Comparison of ENCODE assay signal across 26 cellular contexts in the genomic region with DNA sequence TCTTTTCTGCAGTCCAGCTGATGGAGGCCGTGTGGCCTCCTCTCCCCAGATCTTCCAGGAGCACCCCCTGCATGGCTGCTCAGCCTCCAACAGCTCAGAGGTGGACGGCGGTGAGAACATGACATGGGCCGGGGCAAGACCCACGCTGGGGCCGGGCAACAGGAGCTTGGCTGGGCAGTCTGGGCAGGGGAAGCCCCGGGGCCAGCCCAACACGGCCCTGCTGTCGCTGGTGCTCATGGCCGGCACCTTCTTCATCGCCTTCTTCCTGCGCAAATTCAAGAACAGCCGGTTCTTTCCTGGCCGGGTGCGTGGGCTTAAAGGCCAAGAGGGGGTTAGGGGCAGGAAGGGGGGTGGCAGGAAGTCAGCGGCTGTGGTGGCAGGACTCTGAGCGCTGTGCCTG.
"Had no signal": no experiment of that assay in that cellular context is flagged by ENCODE, and none has a peak within 500 bp of the region (broad histone marks: within the 10 kb centered on the region; RNA-seq: fewer than 3 reads in every experiment).

No MANE protein-coding gene starts in this region.

- ATAC-seq: activated T-cell treated with anti-CD3 and anti-CD28 coated beads, Interleukin-2, amount 50 U/mL, for 4 hours; Panc1; T-helper 17 cell had no signal

- H3K27ac ChIP-seq: brain microvascular endothelial cell, cardiac muscle cell had no signal

- H3K27me3 Mint-ChIP-seq: activated B cell treated with CpG ODN at 0.5 μM for 24 hours; activated CD4-positive, alpha-beta memory T cell treated with anti-CD3 and anti-CD28 coated beads for 36 hours; activated CD4-positive, alpha-beta T cell treated with anti-CD3 and anti-CD28 coated beads, Interleukin-2, amount 10 ng/mL, durations not matched to agents 24 days and 14 days; activated naive CD4-positive, alpha-beta T cell treated with anti-CD3 and anti-CD28 coated beads, Interleukin-2, amount 10 ng/mL, durations not matched to agents 7 days and 5 days; activated naive CD8-positive, alpha-beta T cell treated with anti-CD3 and anti-CD28 coated beads for 36 hours; T-helper 17 cell had no signal

- H3K27me3 ChIP-seq: brain microvascular endothelial cell, cardiac muscle cell had no signal

- H3K4me3 Mint-ChIP-seq: activated B cell treated with CpG ODN at 0.5 μM for 24 hours; activated CD4-positive, alpha-beta memory T cell treated with anti-CD3 and anti-CD28 coated beads for 36 hours; activated CD4-positive, alpha-beta T cell treated with anti-CD3 and anti-CD28 coated beads, Interleukin-2, amount 10 ng/mL, durations not matched to agents 24 days and 14 days; activated naive CD4-positive, alpha-beta T cell treated with anti-CD3 and anti-CD28 coated beads, Interleukin-2, amount 10 ng/mL, durations not matched to agents 7 days and 5 days; activated naive CD8-positive, alpha-beta T cell treated with anti-CD3 and anti-CD28 coated beads for 36 hours; activated T-cell treated with anti-CD3 and anti-CD28 coated beads, Interleukin-2, amount 50 U/mL, for 4 hours; T-helper 17 cell had no signal

- H3K4me3 ChIP-seq: cardiac muscle cell had no signal

- H3K27ac Mint-ChIP-seq: activated B cell treated with CpG ODN at 0.5 μM for 24 hours; activated naive CD4-positive, alpha-beta T cell treated with anti-CD3 and anti-CD28 coated beads, Interleukin-2, amount 10 ng/mL, durations not matched to agents 7 days and 5 days; activated naive CD8-positive, alpha-beta T cell treated with anti-CD3 and anti-CD28 coated beads for 36 hours; activated T-helper 2 cell treated with anti-CD3 and anti-CD28 coated beads, Interferon-gamma antibody, Interleukin-2, Interleukin-4, amounts not matched to agents 10 μg/mL and 5 μg/mL and 100 μg/mL, durations not matched to agents 14 hours and 24 hours and 36 hours; T-helper 17 cell had no signal

- DNase-seq: activated B cell treated with CpG ODN at 0.5 μM for 24 hours; activated CD4-positive, alpha-beta memory T cell treated with anti-CD3 and anti-CD28 coated beads for 36 hours; activated CD4-positive, alpha-beta T cell treated with anti-CD3 and anti-CD28 coated beads for 1 hour; activated CD4-positive, alpha-beta T cell treated with anti-CD3 and anti-CD28 coated beads, Interleukin-2, amount 10 ng/mL, durations not matched to agents 24 days and 14 days; activated gamma-delta T cell treated with Interleukin-2 at 50 U/mL for 16 hours; activated naive CD4-positive, alpha-beta T cell treated with anti-CD3 and anti-CD28 coated beads, Interleukin-2, amount 10 ng/mL, durations not matched to agents 7 days and 5 days; activated naive CD8-positive, alpha-beta T cell treated with anti-CD3 and anti-CD28 coated beads for 36 hours; activated T-cell treated with anti-CD3 and anti-CD28 coated beads, Interleukin-2, amount 50 U/mL, for 4 hours; brain microvascular endothelial cell; Kasumi-1; KBM-7; NCI-H1105 treated with DMSO at 0.1 percent for 48 hours; NCI-H1436 treated with DMSO at 0.1 percent for 48 hours; NCI-H187; NCI-H2081; NCI-H510A treated with DMSO at 0.1 percent for 48 hours; NCI-H69; NK-92 treated with Interleukin-12 subunit alpha and Interleukin-12 subunit beta, amount 100 ng/mL, for 24 hours; OCI-M1; RPMI8226; SHP77; T-helper 17 cell; T-helper 9 cell had no signal

- H3K9me3 Mint-ChIP-seq: activated B cell treated with CpG ODN at 0.5 μM for 24 hours; activated CD4-positive, alpha-beta memory T cell treated with anti-CD3 and anti-CD28 coated beads for 36 hours; activated CD4-positive, alpha-beta T cell treated with anti-CD3 and anti-CD28 coated beads, Interleukin-2, amount 10 ng/mL, durations not matched to agents 24 days and 14 days; activated naive CD4-positive, alpha-beta T cell treated with anti-CD3 and anti-CD28 coated beads, Interleukin-2, amount 10 ng/mL, durations not matched to agents 7 days and 5 days; activated naive CD8-positive, alpha-beta T cell treated with anti-CD3 and anti-CD28 coated beads for 36 hours; activated T-cell treated with anti-CD3 and anti-CD28 coated beads, Interleukin-2, amount 50 U/mL, for 4 hours; activated T-helper 2 cell treated with anti-CD3 and anti-CD28 coated beads, Interferon-gamma antibody, Interleukin-2, Interleukin-4, amounts not matched to agents 10 μg/mL and 5 μg/mL and 100 μg/mL, durations not matched to agents 14 hours and 24 hours and 36 hours had no signal
